13 cellular contexts compared by ENCODE assay signal in genomic region chr4:159937595-159937994, GRCh38.
DNase-seq lines count a peak whose midpoint lies in the region; ATAC-seq, FAIRE-seq and TF ChIP-seq lines count a peak whose summit lies in the region.
"Had no signal": no experiment of that assay in that cellular context is flagged by ENCODE, and none has a peak within 500 bp of the region (broad histone marks: within the 10 kb centered on the region; RNA-seq: fewer than 3 reads in every experiment).

No MANE protein-coding gene starts in this region.

- H3K27me3 ChIP-seq in HepG2 (ENCODE audit: control insufficient read depth in 1 of 2, insufficient read depth in 2 of 2, low read length in 2 of 2) (no peaks in the 10 kb centered on the region), esophagus squamous epithelium (no peaks in the 10 kb centered on the region)
- H3K27me3 ChIP-seq: left lung, SJSA1, testis had no signal

- no peak for TF ChIP-seq EP300 in HepG2 (IDR thresholded peaks at IDR 0.05; ENCODE audit: low read depth in 2 of 2, low read length in 2 of 2)
- no peak for TF ChIP-seq EP300 in HepG2 (CRISPR knock-in tag; IDR thresholded peaks at IDR 0.05; ENCODE audit: borderline replicate concordance)

- POLR2A ChIA-PET in HepG2 (lab: Yijun Ruan, JAX): no interaction called here

- no peak overlapping the region for H3K4me3 ChIP-seq in HepG2 (replicated peaks in 1 of 3; ENCODE audit: insufficient read depth in 1 of 3, low read depth in 2 of 3, low read length in 3 of 3)
- no peak overlapping the region for H3K4me3 ChIP-seq in esophagus squamous epithelium
- H3K4me3 ChIP-seq: coronary artery, left lung, SJSA1, testis had no signal

- H2AFZ ChIP-seq in HepG2 (ENCODE audit: low read length): no peak overlapping the region

- TF ChIP-seq POLR2A in GM12891 (IDR thresholded peaks at IDR 0.05; ENCODE audit: low read depth, low read length): no peak
- TF ChIP-seq POLR2A in HepG2 (IDR thresholded peaks at IDR 0.05; ENCODE audit: insufficient read depth in 1 of 2, low read depth in 2 of 2, low read length in 2 of 2): no peak
- no peak for TF ChIP-seq POLR2A in esophagus squamous epithelium (IDR thresholded peaks at IDR 0.05)

- no peaks in the 10 kb centered on the region for H3K36me3 ChIP-seq in HepG2 (replicated peaks in 1 of 2; ENCODE audit: control insufficient read depth in 1 of 2, insufficient read depth in 2 of 2, low read length in 2 of 2)
- no peaks in the 10 kb centered on the region for H3K36me3 ChIP-seq in esophagus squamous epithelium
- H3K36me3 ChIP-seq: left lung, SJSA1 had no signal

- H3K9ac ChIP-seq in HepG2 (ENCODE audit: insufficient read depth, low read depth, low read length): no peak overlapping the region

- in situ Hi-C loops in HepG2 (cut with HindIII; ENCODE audit: extremely low pct_ligation_motif_present, low pct_unique_long_range_greater_than_20kb): no loop called here

- DNase-seq in GM12891 (ENCODE audit: insufficient read length, low spot score): peak; percentile 1
- DNase-seq in NOMO-1 treated with dmso at 0.1 percent for 144 hours (lab: John Stamatoyannopoulos, UW; ENCODE audit: unreplicated experiment): peak; percentile 6
- DNase-seq in HepG2 (ENCODE audit: low spot score): no peak
- no peak for DNase-seq in esophagus squamous epithelium (lab: John Stamatoyannopoulos, UW)
- no peak for DNase-seq in NCI-H345 (lab: John Stamatoyannopoulos, UW)
- no peak for DNase-seq in NCI-H345 treated with DMSO at 0.1 percent for 48 hours (lab: John Stamatoyannopoulos, UW; ENCODE audit: unreplicated experiment)
- DNase-seq: DND-41, left lung, testis had no signal

- H3K9me3 ChIP-seq in HepG2 (ENCODE audit: low read length): no peaks in the 10 kb centered on the region
- peaks cover 0 to 13% (median 0%) of the 10 kb centered on the region in 3 donors for H3K9me3 ChIP-seq in esophagus squamous epithelium
- H3K9me3 ChIP-seq: SJSA1, testis had no signal

- no peak overlapping the region for H3K4me2 ChIP-seq in HepG2 (ENCODE audit: low read depth, low read length)

- peak; percentile 95 for ATAC-seq in GM19463 (IDR thresholded peaks at IDR 0.05; ENCODE audit: unreplicated experiment)
- peak; percentile 85 for ATAC-seq in HG03064 (IDR thresholded peaks at IDR 0.05; ENCODE audit: low read depth, unreplicated experiment)
- ATAC-seq in HepG2: no peak
- ATAC-seq: left lung had no signal

- 12% methylated on average over 3 of the region's 3 CpGs for WGBS in HepG2 (ENCODE audit: low lambda C conversion rate)
- 55 to 58% methylated on average over 3 of the region's 3 CpGs for WGBS in esophagus squamous epithelium, 2 donors

- no peak overlapping the region for H3K27ac ChIP-seq in HepG2 (ENCODE audit: extremely low read length, insufficient read depth, low read length)
- no peak overlapping the region for H3K27ac ChIP-seq in esophagus squamous epithelium
- H3K27ac ChIP-seq: coronary artery, left lung, SJSA1, testis had no signal

- no peaks in the 10 kb centered on the region for H3K79me2 ChIP-seq in HepG2 (ENCODE audit: insufficient read depth, low read length)

- H3K4me1 ChIP-seq in HepG2 (ENCODE audit: insufficient read depth, low read length): no peaks in the 10 kb centered on the region
- no peaks in the 10 kb centered on the region for H3K4me1 ChIP-seq in esophagus squamous epithelium
- H3K4me1 ChIP-seq: left lung, SJSA1, testis had no signal

- no peak for TF ChIP-seq RAD21 in HepG2 (CRISPR knock-in tag; IDR thresholded peaks at IDR 0.05)

- FAIRE-seq in GM12891 (lab: Jason Lieb, UNC) (no peak), HepG2 (lab: Jason Lieb, UNC) (no peak)

- H4K20me1 ChIP-seq in HepG2 (ENCODE audit: insufficient read depth, low read length): no peaks in the 10 kb centered on the region

- BruUV-seq in HepG2 (replicated peaks; lab: Mats Ljungman, UMichigan): no TSS peak

- CTCF ChIA-PET in HepG2 (lab: Yijun Ruan, JAX; ENCODE audit: low intra/inter-chr PET ratio, low total read pairs): no interaction called here

- intact Hi-C loops in HepG2 (cut with micrococcal nuclease; ENCODE audit: unreplicated experiment) (no loop called here), esophagus squamous epithelium (cut with DNase I) (no loop called here)

- TF ChIP-seq CTCF in HepG2 (CRISPR knock-in tag; IDR thresholded peaks at IDR 0.05): no peak
- no peak for TF ChIP-seq CTCF in esophagus squamous epithelium (IDR thresholded peaks at IDR 0.05)

TF ChIP-seq in GM12891, 5 proteins besides CTCF, POLR2A, EP300 and RAD21:
- TF ChIP-seq SPI1 (IDR thresholded peaks at IDR 0.05; ENCODE audit: low read depth, low read length) (peak; percentile 86), TAF1 (IDR thresholded peaks at IDR 0.05; ENCODE audit: low read depth, low read length) (no peak)

TF ChIP-seq in HepG2, 621 proteins besides CTCF, POLR2A, EP300 and RAD21 (continues in another document):
- no peak for TF ChIP-seq ZNF724P (CRISPR knock-in tag; IDR thresholded peaks at IDR 0.05; ENCODE audit: borderline replicate concordance)
- no peak for TF ChIP-seq ZNF850 (CRISPR knock-in tag; conservative IDR thresholded peaks at IDR 0.05)
- TF ChIP-seq ISL2 (CRISPR knock-in tag; IDR thresholded peaks at IDR 0.05): no peak
- TF ChIP-seq PRDM15 (CRISPR knock-in tag; IDR thresholded peaks at IDR 0.05): no peak
- TF ChIP-seq ZNF12 (CRISPR knock-in tag; IDR thresholded peaks at IDR 0.05): no peak
- TF ChIP-seq FOSL2 (CRISPR knock-in tag; IDR thresholded peaks at IDR 0.05): no peak
- no peak for TF ChIP-seq ZFP1 (CRISPR knock-in tag; IDR thresholded peaks at IDR 0.05)
- no peak for TF ChIP-seq SNAPC5 (CRISPR knock-in tag; IDR thresholded peaks at IDR 0.05; ENCODE audit: borderline replicate concordance)
- TF ChIP-seq CEBPG (CRISPR knock-in tag; IDR thresholded peaks at IDR 0.05): no peak
- no peak for TF ChIP-seq PRDM10 (CRISPR knock-in tag; IDR thresholded peaks at IDR 0.05; ENCODE audit: low read depth)

Comparison
In these comparisons a context has a peak if more than half of its experiments do, and no peak if none do; other contexts are left out.
1. DNase-seq: peak in GM12891 (single experiment) and NOMO-1 treated with dmso at 0.1 percent for 144 hours (single experiment); none in HepG2 (single experiment), esophagus squamous epithelium (single experiment), NCI-H345 (single experiment) and NCI-H345 treated with DMSO at 0.1 percent for 48 hours (single experiment).